In genomic region chr3:13027154-13027553, GRCh38 we compare ENCODE assay signal across 32 cellular contexts. TPM values are rescaled to one million over a fixed set of nuclear protein-coding genes. Genes with fewer than 3 reads are reported as not detected.
DNase-seq lines count a peak whose midpoint lies in the region; ATAC-seq, FAIRE-seq and TF ChIP-seq lines count a peak whose summit lies in the region.
"Had no signal": no experiment of that assay in that cellular context is flagged by ENCODE, and none has a peak within 500 bp of the region (broad histone marks: within the 10 kb centered on the region; RNA-seq: fewer than 3 reads in every experiment).

No MANE protein-coding gene starts in this region.

- H4K20me1 ChIP-seq in K562 (replicated peaks; ENCODE audit: control insufficient read depth, insufficient read depth, low read length): peaks cover 9% of the 10 kb centered on the region; the same call in 1 of the 2 replicates

- TF ChIP-seq EP300 in K562 (IDR thresholded peaks at IDR 0.05; ENCODE audit: low read length) (no peak), gastroesophageal sphincter (IDR thresholded peaks at IDR 0.05) (no peak)

- peak; percentile 62 to 73 for TF ChIP-seq RAD21 in K562 (CRISPR knock-in tag; conservative IDR thresholded peaks at IDR 0.05 in 1 of 2, IDR thresholded peaks at IDR 0.05 in 1 of 2)

- H3K36me3 ChIP-seq in K562 (ENCODE audit: control insufficient read depth, insufficient read depth, low read length) (no peaks in the 10 kb centered on the region), lower lobe of right lung (no peaks in the 10 kb centered on the region), aorta (ENCODE audit: control insufficient read depth in 1 of 2, insufficient read depth in 2 of 2, low read length in 1 of 2) (no peaks in the 10 kb centered on the region), gastroesophageal sphincter (no peaks in the 10 kb centered on the region)
- H3K36me3 ChIP-seq: BE2C, brain microvascular endothelial cell, esophagus squamous epithelium, gastrocnemius medialis, neutrophil, SJCRH30 had no signal

- TF ChIP-seq POLR2A in K562 (conservative IDR thresholded peaks at IDR 0.05) (no peak), gastroesophageal sphincter (IDR thresholded peaks at IDR 0.05) (no peak)

- H3K27me3 ChIP-seq in K562 (ENCODE audit: control insufficient read depth in 2 of 2, insufficient read depth in 2 of 2, low read length in 2 of 2) (peaks cover 18 to 36% of the 10 kb centered on the region in 2 experiments), lower lobe of right lung (ENCODE audit: low read depth) (no peaks in the 10 kb centered on the region), aorta (ENCODE audit: control insufficient read depth in 1 of 2, insufficient read depth in 2 of 2, low read length in 1 of 2) (no peaks in the 10 kb centered on the region), gastroesophageal sphincter (no peaks in the 10 kb centered on the region)
- H3K27me3 ChIP-seq: BE2C, brain microvascular endothelial cell, gastrocnemius medialis, neutrophil had no signal

- DNase-seq in left cardiac atrium (peak; percentile 9), Right ventricle myocardium inferior (ENCODE audit: missing footprints) (no peak), K562 (ENCODE audit: extremely low read depth in 1 of 4, low spot score in 3 of 4) (peak; percentile 62 to 79 (median 72)), lower lobe of right lung (peak; percentile 40), aorta (peak; percentile 29 to 57)
- no peak for DNase-seq in stimulated activated CD4-positive, alpha-beta T cell treated with anti-CD3 and anti-CD28 coated beads, Interleukin-4, amount 100 ng/mL, for 4 hours
- DNase-seq: activated CD4-positive, alpha-beta T cell treated with anti-CD3 and anti-CD28 coated beads, Interleukin-2, amount 10 ng/mL, durations not matched to agents 24 days and 14 days; activated CD8-positive, alpha-beta memory T cell treated with anti-CD3 and anti-CD28 coated beads, Interleukin-2, amount 50 U/mL, for 4 hours; activated naive CD8-positive, alpha-beta T cell treated with anti-CD3 and anti-CD28 coated beads, Interleukin-2, amount 50 U/mL, for 24 hours; BE2C; brain microvascular endothelial cell; DMS79 treated with DMSO at 0.1 percent for 48 hours; esophagus squamous epithelium; gastrocnemius medialis; hypothalamus; NCI-H1092 treated with DMSO at 0.1 percent for 48 hours; NCI-H187 treated with DMSO at 0.1 percent for 48 hours; NCI-H526 treated with DMSO at 0.1 percent for 48 hours; SJCRH30; stimulated activated CD4-positive, alpha-beta T cell treated with anti-CD3 and anti-CD28 coated beads, Interleukin-1b, Interleukin-23, amount 100 ng/mL, for 48 hours; T-helper 17 cell had no signal

- H3K79me2 ChIP-seq in K562 (ENCODE audit: control insufficient read depth, insufficient read depth, low read length): no peaks in the 10 kb centered on the region

- H3K9me3 ChIP-seq in K562 (replicated peaks; ENCODE audit: control insufficient read depth, insufficient read depth, low read depth, low read length): no peaks in the 10 kb centered on the region
- no peaks in the 10 kb centered on the region for H3K9me3 ChIP-seq in lower lobe of right lung
- H3K9me3 ChIP-seq in aorta (ENCODE audit: control insufficient read depth, low read length): no peaks in the 10 kb centered on the region
- H3K9me3 ChIP-seq in gastroesophageal sphincter: no peaks in the 10 kb centered on the region
- H3K9me3 ChIP-seq: BE2C, esophagus squamous epithelium, gastrocnemius medialis, neutrophil, SJCRH30 had no signal

- H2AFZ ChIP-seq in K562 (ENCODE audit: low read depth, low read length): no peak overlapping the region

- in situ Hi-C loops in K562 (cut with MboI): no loop called here

- 18% methylated on average over 7 of the region's 7 CpGs for WGBS in K562 (ENCODE audit: insufficient coverage, low coverage, missing lambda C conversion rate)
- WGBS in aorta, 2 donors: 96 to 97% methylated on average over 7 of the region's 7 CpGs
- WGBS in gastroesophageal sphincter (ENCODE audit: low coverage in 1 of 2), 2 donors: 85 to 97% methylated on average over 6 to 7 of the region's 7 CpGs

- ATAC-seq in left cardiac atrium (no peak), Right ventricle myocardium inferior (no peak), K562 (peak; percentile 91), lower lobe of right lung (no peak), aorta (ENCODE audit: low FRiP score) (no peak), gastroesophageal sphincter (no peak), GM21515 (IDR thresholded peaks at IDR 0.05; ENCODE audit: unreplicated experiment) (no peak)
- ATAC-seq: activated naive CD8-positive, alpha-beta T cell treated with anti-CD3 and anti-CD28 coated beads, Interleukin-2, amount 50 U/mL, for 24 hours; activated T-helper 17 cell treated with anti-CD3 and anti-CD28 coated beads, Interleukin-2, amount 50 U/mL, for 72 hours; gastrocnemius medialis; HepG2; Panc1; stimulated activated effector memory CD8-positive, alpha-beta T cell treated with anti-CD3 and anti-CD28 coated beads, Interleukin-12 subunit alpha, Interleukin-12 subunit beta, amount 100 ng/mL, for 72 hours; T-helper 17 cell had no signal

- H3K27ac ChIP-seq in K562 (ENCODE audit: extremely low read depth, low read depth, low read length) (no peak overlapping the region), lower lobe of right lung (no peak overlapping the region), aorta (ENCODE audit: low read depth in 1 of 2, low read length in 2 of 2) (no peak overlapping the region), gastroesophageal sphincter (no peak overlapping the region)
- H3K27ac ChIP-seq: brain microvascular endothelial cell, coronary artery, esophagus squamous epithelium, gastrocnemius medialis, neutrophil, SJCRH30, skin epidermis had no signal

- no peaks in the 10 kb centered on the region for H3K9me1 ChIP-seq in K562 (ENCODE audit: control insufficient read depth, insufficient read depth, low read length)

- H3K4me2 ChIP-seq in K562 (ENCODE audit: insufficient read depth, low read length): no peak overlapping the region

- CTCF ChIA-PET in K562 (lab: Yijun Ruan, JAX; ENCODE audit: low intra/inter-chr PET ratio): interaction anchor here (0.7 kb wide), 1 partner anchor 54 kb away, joined by 3 read pairs; no protein-coding TSS in a partner anchor

- no TSS peak for BruUV-seq in K562 (replicated peaks; lab: Mats Ljungman, UMichigan)

- H3K9ac ChIP-seq in K562 (ENCODE audit: insufficient read depth in 1 of 2, low read depth in 2 of 2, low read length in 2 of 2): no peak overlapping the region

- TF ChIP-seq CTCF in K562 (IDR thresholded peaks at IDR 0.05 in 2 of 3, conservative IDR thresholded peaks at IDR 0.05 in 1 of 3; ENCODE audit: insufficient read depth in 2 of 3, low read depth in 1 of 3, low read length in 3 of 3) (peak; percentile 91 to 97 (median 93)), lower lobe of right lung (IDR thresholded peaks at IDR 0.05) (no peak), gastroesophageal sphincter (IDR thresholded peaks at IDR 0.05) (no peak)

- FAIRE-seq in K562 (lab: Jason Lieb, UNC): peak; percentile 91
- FAIRE-seq: HepG2, keratinocyte, urothelium cell line had no signal

- intact Hi-C loops in left cardiac atrium (cut with DNase I): no loop called here
- intact Hi-C loops in Right ventricle myocardium inferior (cut with DNase I): no loop called here
- intact Hi-C loops in K562 (cut with micrococcal nuclease): loop anchor here (5.0 kb wide), 1 partner anchor 50 kb away; no protein-coding TSS in a partner anchor
- intact Hi-C loops in lower lobe of right lung (cut with DNase I): no loop called here
- intact Hi-C loops in aorta (cut with DNase I): no loop called here

- POLR2A ChIA-PET in K562 (lab: Yijun Ruan, JAX): interaction anchor here (0.6 to 1.1 kb wide), 5 partner anchors 9 to 1206 kb away, joined by 3 to 5 read pairs (median 4); no protein-coding TSS in a partner anchor

- H3K4me3 ChIP-seq in K562 (no peak overlapping the region), lower lobe of right lung (no peak overlapping the region), aorta (ENCODE audit: low read length in 2 of 2) (no peak overlapping the region), gastroesophageal sphincter (no peak overlapping the region)
- H3K4me3 ChIP-seq: coronary artery, esophagus squamous epithelium, gastrocnemius medialis, SJCRH30, skin epidermis had no signal

- H3K4me1 ChIP-seq in K562 (replicated peaks in 1 of 2; ENCODE audit: control insufficient read depth in 2 of 2, insufficient read depth in 2 of 2, low read length in 2 of 2) (peaks cover 0 to 17% of the 10 kb centered on the region in 2 experiments; a peak in 3 of 5 replicates), lower lobe of right lung (peaks cover 3% of the 10 kb centered on the region), aorta (ENCODE audit: control insufficient read depth in 1 of 2, insufficient read depth in 2 of 2, low read length in 2 of 2) (no peaks in the 10 kb centered on the region), gastroesophageal sphincter (peaks cover 0 to 17% (median 13%) of the 10 kb centered on the region in 3 donors)

TF ChIP-seq in K562, 482 proteins besides CTCF, POLR2A, EP300 and RAD21 (continues in another document):
- TF ChIP-seq SPI1 (IDR thresholded peaks at IDR 0.05; ENCODE audit: borderline replicate concordance, low read depth, low read length): peak; percentile 83

RNA-seq across cellular contexts. Expression of gene IQSEC1, which starts 46.1 kb away (rescaled TPM):
- total RNA-seq in left cardiac atrium (10 to 100 TPM; 58.8 to 73.7 TPM), Right ventricle myocardium inferior (81.2 TPM), K562 (2014; rRNA removed) (13.3 and 18.0 TPM in 2 replicates), K562 (2014; rRNA removed; fragmentation: Illumina TruSeq; extraction: Trizol) (3.8 and 4.8 TPM in 2 replicates), K562 (2015; rRNA removed; fragmentation: Illumina TruSeq; extraction: Trizol) (5.2 and 6.4 TPM in 2 replicates), K562 (2021) (37.1 and 39.0 TPM in 2 replicates), lower lobe of right lung (82.3 TPM), aorta (10 to 100 TPM; 76.1 to 84.7 TPM), gastroesophageal sphincter (100 to 1,000 TPM in 1 of 4 donors, 10 to 100 TPM in 3; 49.5 to 104 (median 61.7) TPM)
- total RNA-seq in K562 (2011; cell fraction: chromatin; rRNA removed; ENCODE audit: low replicate concordance): 36.0 and 90.4 TPM in 2 replicates
- total RNA-seq in K562 (2011; cell fraction: nucleolus; rRNA removed): 51.7 and 55.4 TPM in 2 replicates
- 35.6 and 39.8 TPM in 2 replicates for total RNA-seq in K562 (2011; cell fraction: nucleoplasm; rRNA removed)
- polyA plus RNA-seq in K562 (2011; rRNA removed) (6.8 and 8.4 TPM in 2 replicates), K562 (2014; fragmentation: Illumina TruSeq; extraction: Trizol) (16.9 and 19.0 TPM in 2 replicates), K562 (2014; fragmentation: Nextera tagmentation; extraction: Ambion mirVana) (under 1 TPM; 0.56 to 0.79 TPM), K562 (2014; rRNA removed) (14.2 and 15.1 TPM in 2 replicates), aorta (10 to 100 TPM; 12.6 to 23.7 TPM)
- 5.8 and 6.7 TPM in 2 replicates for polyA plus RNA-seq in K562 (2011; cell fraction: cytosol; rRNA removed)
- 29.7 and 45.3 TPM in 2 replicates for polyA plus RNA-seq in K562 (2011; cell fraction: nucleus; rRNA removed)
- polyA plus RNA-seq in K562 (2012): 15.4 and 16.4 TPM in 2 replicates
- polyA minus RNA-seq in K562 (2011; rRNA and poly(A)+ RNA removed): 8.4 and 9.3 TPM in 2 replicates
- polyA minus RNA-seq in K562 (2011; cell fraction: cytosol; rRNA and poly(A)+ RNA removed): 17.1 and 22.1 TPM in 2 replicates
- polyA minus RNA-seq in K562 (2011; cell fraction: nucleus; rRNA and poly(A)+ RNA removed): 46.3 and 58.3 TPM in 2 replicates

Comparison
In these comparisons a context has a peak if more than half of its experiments do, and no peak if none do; other contexts are left out.
1. DNase-seq: peak in left cardiac atrium (single experiment), K562 (4 of 4), lower lobe of right lung (single experiment) and aorta (2 of 2); none in Right ventricle myocardium inferior (single experiment) and stimulated activated CD4-positive, alpha-beta T cell treated with anti-CD3 and anti-CD28 coated beads, Interleukin-4, amount 100 ng/mL, for 4 hours (0 of 2).
2. CTCF ChIP-seq: peak in K562 (3 of 3); none in lower lobe of right lung (single experiment) and gastroesophageal sphincter (0 of 4).